In genomic region chr10:29318201-29318985, GRCh38 we compare ENCODE assay signal across 11 cellular contexts. TPM values are rescaled to one million over a fixed set of nuclear protein-coding genes. Genes with fewer than 3 reads are reported as not detected.
A peak's percentile ranks its signal among the peaks of the same experiment; 100 is the strongest.
DNase-seq lines count a peak whose midpoint lies in the region; ATAC-seq and TF ChIP-seq lines count a peak whose summit lies in the region.
"Not testable (repeated sequence)": the region's sequence is repeated elsewhere in the genome, so short reads cannot be mapped to it uniquely, and the experiment has no call there.
"Had no signal": no experiment of that assay in that cellular context is flagged by ENCODE, and none has a peak within 500 bp of the region (broad histone marks: within the 10 kb centered on the region; RNA-seq: fewer than 3 reads in every experiment).

No MANE protein-coding gene starts in this region.

- not testable (repeated sequence) for H4K5ac ChIP-seq in IMR-90 (ENCODE audit: low read depth, low read length)

- not testable (repeated sequence) for H2AFZ ChIP-seq in IMR-90 (replicated peaks; ENCODE audit: low read length, poor library complexity); PC-9; hepatocyte

- H3K27ac Mint-ChIP-seq in Caco-2 (ENCODE audit: unreplicated experiment) = peak overlapping the region; percentile 58
- not testable (repeated sequence) for H3K27ac Mint-ChIP-seq in activated CD8-positive, alpha-beta T cell treated with anti-CD3 and anti-CD28 coated beads, Interleukin-2, amount 10 ng/mL, durations not matched to agents 7 days and 5 days; stimulated activated effector memory CD8-positive, alpha-beta T cell treated with anti-CD3 and anti-CD28 coated beads, Interleukin-12 subunit alpha, Interleukin-12 subunit beta, amount 100 ng/mL, for 72 hours
- peak overlapping the region in 5 of 10 donors; percentile 11 to 34 (median 26) for H3K27ac Mint-ChIP-seq in naive thymus-derived CD8-positive, alpha-beta T cell

- not testable (repeated sequence) for H3F3A ChIP-seq in PC-9 (ENCODE audit: insufficient read depth, low read depth)

- H3K4me3 Mint-ChIP-seq in Caco-2 (ENCODE audit: unreplicated experiment) = peak overlapping the region; percentile 64
- H3K4me3 Mint-ChIP-seq in activated CD8-positive, alpha-beta T cell treated with anti-CD3 and anti-CD28 coated beads, Interleukin-2, amount 10 ng/mL, durations not matched to agents 7 days and 5 days = not testable (repeated sequence)
- H3K4me3 Mint-ChIP-seq in naive thymus-derived CD8-positive, alpha-beta T cell = peak overlapping the region in 9 of 10 donors; percentile 16 to 68 (median 52)
- H3K4me3 Mint-ChIP-seq in stimulated activated effector memory CD8-positive, alpha-beta T cell treated with anti-CD3 and anti-CD28 coated beads, Interleukin-12 subunit alpha, Interleukin-12 subunit beta, amount 100 ng/mL, for 72 hours = peak overlapping the region; percentile 17

- H3K4ac ChIP-seq in IMR-90 (ENCODE audit: low read depth, low read length) = not testable (repeated sequence)

- peak; percentile 70 to 72 for DNase-seq in Caco-2
- DNase-seq in IMR-90 = peak; percentile 25
- peak; percentile 76 to 77 for DNase-seq in PC-9
- DNase-seq in activated CD8-positive, alpha-beta T cell treated with anti-CD3 and anti-CD28 coated beads, Interleukin-2, amount 10 ng/mL, durations not matched to agents 7 days and 5 days = peak; percentile 34
- peak; percentile 49 for DNase-seq in dedifferentiated amniotic fluid mesenchymal stem cell (ENCODE audit: extremely low spot score)
- peak; percentile 42 for DNase-seq in hepatocyte (ENCODE audit: low spot score)
- peak in 2 of 10 donors; percentile 1 to 17 for DNase-seq in naive thymus-derived CD8-positive, alpha-beta T cell
- not testable (repeated sequence) for DNase-seq in stimulated activated effector memory CD8-positive, alpha-beta T cell treated with anti-CD3 and anti-CD28 coated beads, Interleukin-12 subunit alpha, Interleukin-12 subunit beta, amount 100 ng/mL, for 72 hours (ENCODE audit: low spot score in 2 of 2)

- not testable (repeated sequence) for H4K8ac ChIP-seq in IMR-90 (ENCODE audit: low read depth in 2 of 2, low read length in 2 of 2)

- ATAC-seq in IMR-90 (ENCODE audit: low read depth) = peak; percentile 81
- ATAC-seq in activated CD8-positive, alpha-beta T cell treated with anti-CD3 and anti-CD28 coated beads, Interleukin-2, amount 10 ng/mL, durations not matched to agents 7 days and 5 days = peak; percentile 69
- ATAC-seq in naive thymus-derived CD8-positive, alpha-beta T cell = peak; percentile 44 to 74
- ATAC-seq in stimulated activated effector memory CD8-positive, alpha-beta T cell treated with anti-CD3 and anti-CD28 coated beads, Interleukin-12 subunit alpha, Interleukin-12 subunit beta, amount 100 ng/mL, for 72 hours = peak; percentile 59

- 40% methylated on average over 1 of the region's 20 CpGs; no CpG with 5 or more reads in 1 of the 2 experiments for WGBS in IMR-90 (ENCODE audit: extremely low coverage in 2 of 2, insufficient read length in 1 of 2), 2 experiments
- WGBS in hepatocyte (ENCODE audit: low lambda C conversion rate, missing lambda C conversion rate) = 21% methylated on average over 16 of the region's 20 CpGs

- POLR2A ChIA-PET in Caco-2 (lab: Charles Lee); IMR-90 (lab: Charles Lee; ENCODE audit: unreplicated experiment); activated CD8-positive, alpha-beta T cell treated with anti-CD3 and anti-CD28 coated beads, Interleukin-2, amount 10 ng/mL, durations not matched to agents 7 days and 5 days (lab: Charles Lee): not testable (repeated sequence)
- POLR2A ChIA-PET in PC-9 (lab: Charles Lee; ENCODE audit: unreplicated experiment) = interaction anchor here (0.6 kb wide), 1 partner anchor 1815 kb away, joined by 4 read pairs; the partner anchor contains the start of gene RAB18
- POLR2A ChIA-PET in naive thymus-derived CD8-positive, alpha-beta T cell (lab: Charles Lee) = interaction anchor here (0.7 kb wide), 1 partner anchor 80 kb away, joined by 3 read pairs; no protein-coding TSS in a partner anchor

- H2AK5ac ChIP-seq in IMR-90 (ENCODE audit: low read depth, low read length) = not testable (repeated sequence)

- in situ Hi-C loops in IMR-90 (cut with MboI; ENCODE audit: low sequenced_read_pairs) = not testable (repeated sequence)

- H3K4me2 ChIP-seq in IMR-90 (ENCODE audit: low read depth, low read length) (peak overlapping the region; percentile 42; the same call in 1 of the 2 replicates), PC-9 (peak overlapping the region; percentile 58), hepatocyte (peak overlapping the region; percentile 65)

- not testable (repeated sequence) for H2BK15ac ChIP-seq in IMR-90 (ENCODE audit: low read depth, low read length)

- H2BK20ac ChIP-seq in IMR-90 (ENCODE audit: low read depth, low read length) = not testable (repeated sequence)

- not testable (repeated sequence) for H3K23ac ChIP-seq in IMR-90 (ENCODE audit: low read depth, low read length)

- H3K4me1 Mint-ChIP-seq in Caco-2 (ENCODE audit: low read depth, unreplicated experiment) = peaks cover 43% of the 10 kb centered on the region
- peaks cover 16% of the 10 kb centered on the region for H3K4me1 Mint-ChIP-seq in activated CD8-positive, alpha-beta T cell treated with anti-CD3 and anti-CD28 coated beads, Interleukin-2, amount 10 ng/mL, durations not matched to agents 7 days and 5 days (ENCODE audit: low read depth)
- H3K4me1 Mint-ChIP-seq in naive thymus-derived CD8-positive, alpha-beta T cell = peaks cover 6 to 22% (median 13%) of the 10 kb centered on the region in 4 donors
- H3K4me1 Mint-ChIP-seq in stimulated activated effector memory CD8-positive, alpha-beta T cell treated with anti-CD3 and anti-CD28 coated beads, Interleukin-12 subunit alpha, Interleukin-12 subunit beta, amount 100 ng/mL, for 72 hours = not testable (repeated sequence)

- not testable (repeated sequence) for H2BK5ac ChIP-seq in IMR-90 (ENCODE audit: low read depth, low read length, poor library complexity, severe bottlenecking)

- not testable (repeated sequence) for H2AK9ac ChIP-seq in IMR-90 (replicated peaks; ENCODE audit: low read depth, low read length, poor library complexity)

- not testable (repeated sequence) for H3K9me3 Mint-ChIP-seq in Caco-2 (ENCODE audit: unreplicated experiment); activated CD8-positive, alpha-beta T cell treated with anti-CD3 and anti-CD28 coated beads, Interleukin-2, amount 10 ng/mL, durations not matched to agents 7 days and 5 days (ENCODE audit: insufficient read depth); naive thymus-derived CD8-positive, alpha-beta T cell; stimulated activated effector memory CD8-positive, alpha-beta T cell treated with anti-CD3 and anti-CD28 coated beads, Interleukin-12 subunit alpha, Interleukin-12 subunit beta, amount 100 ng/mL, for 72 hours

- H3K9me1 ChIP-seq in IMR-90 (ENCODE audit: insufficient read depth, low read length) = not testable (repeated sequence)

- not testable (repeated sequence) for H3K9me2 ChIP-seq in PC-9 (ENCODE audit: insufficient read depth); hepatocyte (replicated peaks; ENCODE audit: insufficient read depth)

- not testable (repeated sequence) for TF ChIP-seq POLR2A in IMR-90 (IDR thresholded peaks at IDR 0.05; ENCODE audit: low read depth, low read length)

- not testable (repeated sequence) for H3K27me3 Mint-ChIP-seq in Caco-2 (ENCODE audit: insufficient read depth, unreplicated experiment)
- H3K27me3 Mint-ChIP-seq in activated CD8-positive, alpha-beta T cell treated with anti-CD3 and anti-CD28 coated beads, Interleukin-2, amount 10 ng/mL, durations not matched to agents 7 days and 5 days (ENCODE audit: low read depth) = peaks cover 33% of the 10 kb centered on the region
- H3K27me3 Mint-ChIP-seq in naive thymus-derived CD8-positive, alpha-beta T cell = peaks cover 2 to 51% (median 17%) of the 10 kb centered on the region in 5 donors

- H3K36me3 ChIP-seq in Caco-2 (ENCODE audit: control insufficient read depth, insufficient read depth, low read length); IMR-90 (ENCODE audit: control insufficient read depth, insufficient read depth, low read length); PC-9 (ENCODE audit: low read depth); hepatocyte (replicated peaks; ENCODE audit: insufficient read depth, low read depth): not testable (repeated sequence)

- peak overlapping the region; percentile 17; the same call in 1 of the 2 replicates for H3K27ac ChIP-seq in IMR-90 (ENCODE audit: insufficient read depth, low read length)
- not testable (repeated sequence) for H3K27ac ChIP-seq in PC-9
- H3K27ac ChIP-seq in hepatocyte = peak overlapping the region; percentile 44

- H3K27me3 ChIP-seq in Caco-2 (replicated peaks; ENCODE audit: control insufficient read depth, insufficient read depth, low read length); PC-9 (ENCODE audit: insufficient read depth, low read depth); hepatocyte: not testable (repeated sequence)
- peaks cover 29% of the 10 kb centered on the region for H3K27me3 ChIP-seq in IMR-90 (ENCODE audit: control insufficient read depth, insufficient read depth, low read length)

- dilution Hi-C loops in IMR-90 (cut with HindIII; ENCODE audit: low sequenced_read_pairs, unreplicated experiment) = not testable (repeated sequence)

- H3K9me3 ChIP-seq in Caco-2; IMR-90 (ENCODE audit: control insufficient read depth, insufficient read depth, low read length); PC-9 (ENCODE audit: insufficient read depth, low read depth); hepatocyte (ENCODE audit: low read depth): not testable (repeated sequence)

- H3K4me3 ChIP-seq in Caco-2 (ENCODE audit: low read depth, low read length); IMR-90 (ENCODE audit: insufficient read depth, low read depth, low read length); PC-9; hepatocyte: not testable (repeated sequence)

- H3K4me1 ChIP-seq in Caco-2 (peaks cover 20% of the 10 kb centered on the region), PC-9 (replicated peaks; ENCODE audit: insufficient read depth) (peaks cover 33% of the 10 kb centered on the region), hepatocyte (ENCODE audit: insufficient read depth) (peaks cover 16% of the 10 kb centered on the region)
- H3K4me1 ChIP-seq in IMR-90 (ENCODE audit: control insufficient read depth, insufficient read depth, low read length) = not testable (repeated sequence)

- H4K20me1 ChIP-seq in IMR-90 (ENCODE audit: insufficient read depth, low read length); PC-9 (ENCODE audit: insufficient read depth); hepatocyte (ENCODE audit: insufficient read depth, poor library complexity, severe bottlenecking): not testable (repeated sequence)

- not testable (repeated sequence) for H4K91ac ChIP-seq in IMR-90 (ENCODE audit: insufficient read depth, low read depth, low read length)

- peak in 1 of 2 experiments; percentile 1 for TF ChIP-seq CTCF in Caco-2 (IDR thresholded peaks at IDR 0.05; ENCODE audit: insufficient read depth in 1 of 2, low read depth in 1 of 2, low read length in 1 of 2, severe bottlenecking in 1 of 2, unreplicated experiment in 1 of 2)
- not testable (repeated sequence) for TF ChIP-seq CTCF in IMR-90 (conservative IDR thresholded peaks at IDR 0.05; ENCODE audit: low read depth, low read length); PC-9 (conservative IDR thresholded peaks at IDR 0.05); hepatocyte (IDR thresholded peaks at IDR 0.05; ENCODE audit: poor library complexity)

- H3K79me2 ChIP-seq in PC-9 (ENCODE audit: low read depth); hepatocyte: not testable (repeated sequence)

- not testable (repeated sequence) for BruUV-seq in Caco-2 (replicated peaks; lab: Mats Ljungman, UMichigan); IMR-90 (replicated peaks; lab: Mats Ljungman, UMichigan); PC-9 (replicated peaks; lab: Mats Ljungman, UMichigan)

- not testable (repeated sequence) for H3K56ac ChIP-seq in IMR-90 (ENCODE audit: extremely low read depth, insufficient read depth, low read length)

- not testable (repeated sequence) for H3K36me3 Mint-ChIP-seq in Caco-2 (ENCODE audit: insufficient read depth, unreplicated experiment); activated CD8-positive, alpha-beta T cell treated with anti-CD3 and anti-CD28 coated beads, Interleukin-2, amount 10 ng/mL, durations not matched to agents 7 days and 5 days (ENCODE audit: low read depth); naive thymus-derived CD8-positive, alpha-beta T cell; stimulated activated effector memory CD8-positive, alpha-beta T cell treated with anti-CD3 and anti-CD28 coated beads, Interleukin-12 subunit alpha, Interleukin-12 subunit beta, amount 100 ng/mL, for 72 hours

- not testable (repeated sequence) for H3K9ac ChIP-seq in IMR-90 (ENCODE audit: low read depth, low read length)

- not testable (repeated sequence) for H2BK120ac ChIP-seq in IMR-90 (ENCODE audit: low read depth, low read length)

- not testable (repeated sequence) for H3K14ac ChIP-seq in IMR-90 (replicated peaks; ENCODE audit: low read depth, low read length)

- not testable (repeated sequence) for TF ChIP-seq RAD21 in IMR-90 (IDR thresholded peaks at IDR 0.05; ENCODE audit: low read length)

- not testable (repeated sequence) for H3K79me1 ChIP-seq in IMR-90 (ENCODE audit: low read depth in 1 of 2, low read length in 2 of 2)

- H3K18ac ChIP-seq in IMR-90 (ENCODE audit: low read depth, low read length) = not testable (repeated sequence)

- intact Hi-C loops in Caco-2 (cut with micrococcal nuclease; ENCODE audit: unreplicated experiment) = loop anchor here (1.0 kb wide), 1 partner anchor 9 kb away; no protein-coding TSS in a partner anchor
- intact Hi-C loops in IMR-90 (cut with micrococcal nuclease) = not testable (repeated sequence)
- intact Hi-C loops in PC-9 (cut with micrococcal nuclease; ENCODE audit: unreplicated experiment) = loop anchor here (1.0 kb wide), 1 partner anchor 177 kb away; no protein-coding TSS in a partner anchor

- CTCF ChIA-PET in Caco-2 (lab: Charles Lee) (interaction anchor here (0.6 to 1.9 kb wide), 2 partner anchors 14 to 338 kb away, joined by 3 to 6 read pairs; no protein-coding TSS in a partner anchor), PC-9 (lab: Charles Lee) (interaction anchor here (0.7 kb wide), 1 partner anchor 74 kb away, joined by 8 read pairs; no protein-coding TSS in a partner anchor)
- CTCF ChIA-PET in IMR-90 (lab: Yijun Ruan, JAX) = not testable (repeated sequence)
- CTCF ChIA-PET in activated CD8-positive, alpha-beta T cell treated with anti-CD3 and anti-CD28 coated beads, Interleukin-2, amount 10 ng/mL, durations not matched to agents 7 days and 5 days (lab: Charles Lee) = interaction anchor here (1.3 kb wide), 1 partner anchor 14 kb away, joined by 5 read pairs; no protein-coding TSS in a partner anchor

RNA-seq across cellular contexts. Expression of gene LYZL1, which starts 29.5 kb away (rescaled TPM):
- total RNA-seq in Caco-2 (2022) (not detected in 2 replicates), IMR-90 (2012; rRNA removed) (not detected in 2 replicates), PC-9 (2021) (not detected in 2 replicates), hepatocyte (not detected in 2 replicates)
- polyA plus RNA-seq in IMR-90 (2012; rRNA removed) (not detected in 2 replicates), hepatocyte (not detected in 2 replicates)
- not detected in 2 replicates for polyA plus RNA-seq in IMR-90 (2012; cell fraction: cytosol; rRNA removed)
- polyA plus RNA-seq in IMR-90 (2012; cell fraction: nucleus; rRNA removed; ENCODE audit: low replicate concordance) = not detected in 2 replicates
- total RNA-seq in activated CD8-positive, alpha-beta T cell treated with anti-CD3 and anti-CD28 coated beads, Interleukin-2, amount 10 ng/mL, durations not matched to agents 7 days and 5 days = not detected
- not detected for total RNA-seq in naive thymus-derived CD8-positive, alpha-beta T cell
- not detected for polyA plus RNA-seq in naive thymus-derived CD8-positive, alpha-beta T cell
- total RNA-seq: activated CD8-positive, alpha-beta memory T cell treated with anti-CD3 and anti-CD28 coated beads for 36 hours; esophagus mucosa; lower leg skin had no signal
